15 cellular contexts compared by ENCODE assay signal in genomic region chr2:159758686-159759085, GRCh38. TPM values are rescaled to one million over a fixed set of nuclear protein-coding genes. Genes with fewer than 3 reads are reported as not detected.
DNase-seq lines count a peak whose midpoint lies in the region; ATAC-seq, FAIRE-seq and TF ChIP-seq lines count a peak whose summit lies in the region.
"Had no signal": no experiment of that assay in that cellular context is flagged by ENCODE, and none has a peak within 500 bp of the region (broad histone marks: within the 10 kb centered on the region; RNA-seq: fewer than 3 reads in every experiment).

No MANE protein-coding gene starts in this region.

- no peaks in the 10 kb centered on the region for H3K27me3 Mint-ChIP-seq in activated CD4-positive, alpha-beta memory T cell treated with anti-CD3 and anti-CD28 coated beads for 36 hours
- H3K27me3 Mint-ChIP-seq in activated CD4-positive, alpha-beta memory T cell treated with anti-CD3 and anti-CD28 coated beads, Interleukin-2, amount 10 ng/mL, durations not matched to agents 7 days and 5 days = no peaks in the 10 kb centered on the region
- H3K27me3 Mint-ChIP-seq: effector memory CD8-positive, alpha-beta T cell had no signal

- H3K4me3 ChIP-seq in keratinocyte (ENCODE audit: control insufficient read depth in 2 of 3, extremely low read depth in 1 of 3, insufficient read depth in 2 of 3, low read depth in 1 of 3, low read length in 3 of 3) (no peak overlapping the region), thyroid gland (replicated peaks in 1 of 3) (no peak overlapping the region)
- H3K4me3 ChIP-seq: body of pancreas, tibial nerve had no signal

- POLR2A ChIA-PET in activated CD4-positive, alpha-beta memory T cell treated with anti-CD3 and anti-CD28 coated beads for 36 hours (lab: Charles Lee) = interaction anchor here (0.6 kb wide), 1 partner anchor 10 kb away, joined by 4 read pairs; no protein-coding TSS in a partner anchor
- POLR2A ChIA-PET in activated CD4-positive, alpha-beta memory T cell treated with anti-CD3 and anti-CD28 coated beads, Interleukin-2, amount 10 ng/mL, durations not matched to agents 7 days and 5 days (lab: Charles Lee) = interaction anchor here (0.7 to 1.2 kb wide), 2 partner anchors 25 to 46 kb away, joined by 4 to 5 read pairs; partner anchors contain the start of gene MARCHF7

- TF ChIP-seq CTCF in keratinocyte (optimal IDR thresholded peaks at IDR 0.05 in 1 of 3, IDR thresholded peaks at IDR 0.05 in 1 of 3, conservative IDR thresholded peaks at IDR 0.05 in 1 of 3; ENCODE audit: extremely low read depth in 1 of 3, insufficient read depth in 2 of 3, low read length in 3 of 3) = no peak
- no peak for TF ChIP-seq CTCF in thyroid gland (IDR thresholded peaks at IDR 0.05)

- dilution Hi-C loops in keratinocyte (cut with MboI; ENCODE audit: extremely low pct_ligation_motif_present, low sequenced_read_pairs) = no loop called here

- peaks cover 31% of the 10 kb centered on the region for H3K36me3 Mint-ChIP-seq in activated CD4-positive, alpha-beta memory T cell treated with anti-CD3 and anti-CD28 coated beads for 36 hours
- peaks cover 48% of the 10 kb centered on the region for H3K36me3 Mint-ChIP-seq in activated CD4-positive, alpha-beta memory T cell treated with anti-CD3 and anti-CD28 coated beads, Interleukin-2, amount 10 ng/mL, durations not matched to agents 7 days and 5 days (ENCODE audit: low read depth)

- no peak overlapping the region for H3K9ac ChIP-seq in keratinocyte (ENCODE audit: control insufficient read depth, extremely low read depth, insufficient read depth, low read length)

- peaks cover 45% of the 10 kb centered on the region for H3K79me2 ChIP-seq in keratinocyte (ENCODE audit: control insufficient read depth, insufficient read depth, low read length)

- no peak overlapping the region for H3K4me2 ChIP-seq in keratinocyte (ENCODE audit: control insufficient read depth, extremely low read depth, insufficient read depth, low read depth, low read length)

- H3K4me1 Mint-ChIP-seq in activated CD4-positive, alpha-beta memory T cell treated with anti-CD3 and anti-CD28 coated beads for 36 hours (ENCODE audit: low read depth) = no peaks in the 10 kb centered on the region
- H3K4me1 Mint-ChIP-seq in activated CD4-positive, alpha-beta memory T cell treated with anti-CD3 and anti-CD28 coated beads, Interleukin-2, amount 10 ng/mL, durations not matched to agents 7 days and 5 days = peaks cover 5% of the 10 kb centered on the region

- no peaks in the 10 kb centered on the region for H3K9me3 Mint-ChIP-seq in activated CD4-positive, alpha-beta memory T cell treated with anti-CD3 and anti-CD28 coated beads for 36 hours
- no peaks in the 10 kb centered on the region for H3K9me3 Mint-ChIP-seq in activated CD4-positive, alpha-beta memory T cell treated with anti-CD3 and anti-CD28 coated beads, Interleukin-2, amount 10 ng/mL, durations not matched to agents 7 days and 5 days
- H3K9me3 Mint-ChIP-seq: effector memory CD8-positive, alpha-beta T cell had no signal

- intact Hi-C loops in activated CD4-positive, alpha-beta memory T cell treated with anti-CD3 and anti-CD28 coated beads for 36 hours (cut with micrococcal nuclease) = no loop called here
- intact Hi-C loops in thyroid gland (cut with DNase I) = no loop called here

- H3K27ac Mint-ChIP-seq in activated CD4-positive, alpha-beta memory T cell treated with anti-CD3 and anti-CD28 coated beads for 36 hours = peak overlapping the region; percentile 3
- no peak overlapping the region for H3K27ac Mint-ChIP-seq in activated CD4-positive, alpha-beta memory T cell treated with anti-CD3 and anti-CD28 coated beads, Interleukin-2, amount 10 ng/mL, durations not matched to agents 7 days and 5 days

- H2AFZ ChIP-seq in keratinocyte (ENCODE audit: control insufficient read depth, low read length) = no peak overlapping the region

- in situ Hi-C loops in KBM-7 (cut with MboI; ENCODE audit: low pct_unique_long_range_greater_than_20kb, low sequenced_read_pairs) = no loop called here

- H3K4me1 ChIP-seq in keratinocyte (ENCODE audit: control insufficient read depth, extremely low read depth, insufficient read depth, low read length) (peaks cover 20% of the 10 kb centered on the region), thyroid gland (peaks cover 13 to 41% of the 10 kb centered on the region in 2 donors)

- H3K9me3 ChIP-seq in keratinocyte (ENCODE audit: control insufficient read depth, low read depth, low read length) (no peaks in the 10 kb centered on the region), thyroid gland (no peaks in the 10 kb centered on the region)
- H3K9me3 ChIP-seq: body of pancreas, tibial nerve had no signal

- CTCF ChIA-PET in activated CD4-positive, alpha-beta memory T cell treated with anti-CD3 and anti-CD28 coated beads for 36 hours (lab: Charles Lee) = interaction anchor here (0.7 kb wide), 2 partner anchors 180 to 208 kb away, joined by 3 to 5 read pairs; no protein-coding TSS in a partner anchor
- CTCF ChIA-PET in activated CD4-positive, alpha-beta memory T cell treated with anti-CD3 and anti-CD28 coated beads, Interleukin-2, amount 10 ng/mL, durations not matched to agents 7 days and 5 days (lab: Charles Lee) = no interaction called here

- peaks cover 11 to 27% of the 10 kb centered on the region in 2 experiments for H3K36me3 ChIP-seq in keratinocyte (ENCODE audit: control insufficient read depth in 2 of 2, extremely low read depth in 1 of 2, insufficient read depth in 2 of 2, low read length in 2 of 2)
- H3K36me3 ChIP-seq in thyroid gland = no peaks in the 10 kb centered on the region

- no peak for TF ChIP-seq POLR2A in thyroid gland (IDR thresholded peaks at IDR 0.05)

- no peak for DNase-seq in activated CD4-positive, alpha-beta memory T cell treated with anti-CD3 and anti-CD28 coated beads for 36 hours
- DNase-seq in activated CD4-positive, alpha-beta memory T cell treated with anti-CD3 and anti-CD28 coated beads, Interleukin-2, amount 10 ng/mL, durations not matched to agents 7 days and 5 days = no peak
- peak; percentile 26 for DNase-seq in astrocyte of the hippocampus (ENCODE audit: low read depth, low spot score)
- no peak for DNase-seq in keratinocyte (ENCODE audit: low read depth, low spot score)
- no peak for DNase-seq in thyroid gland
- no peak for DNase-seq in KBM-7
- no peak for DNase-seq in activated CD8-positive, alpha-beta memory T cell treated with anti-CD3 and anti-CD28 coated beads, Interleukin-2, amount 50 U/mL, for 48 hours
- DNase-seq: 8988T; body of pancreas; effector memory CD8-positive, alpha-beta T cell; NCI-H146; OCI-M1 had no signal

- H3K4me3 Mint-ChIP-seq in activated CD4-positive, alpha-beta memory T cell treated with anti-CD3 and anti-CD28 coated beads for 36 hours = no peak overlapping the region
- no peak overlapping the region for H3K4me3 Mint-ChIP-seq in activated CD4-positive, alpha-beta memory T cell treated with anti-CD3 and anti-CD28 coated beads, Interleukin-2, amount 10 ng/mL, durations not matched to agents 7 days and 5 days
- H3K4me3 Mint-ChIP-seq: effector memory CD8-positive, alpha-beta T cell had no signal

- peak; percentile 76 for FAIRE-seq in keratinocyte (lab: Jason Lieb, UNC)
- FAIRE-seq: GM18507 had no signal

- no peak overlapping the region for H3K27ac ChIP-seq in keratinocyte (ENCODE audit: control insufficient read depth, insufficient read depth, low read length)
- peak overlapping the region; percentile 22 to 60 (median 54) for H3K27ac ChIP-seq in thyroid gland
- H3K27ac ChIP-seq: tibial nerve had no signal

- H4K20me1 ChIP-seq in keratinocyte (ENCODE audit: control insufficient read depth, extremely low read depth, insufficient read depth, low read length) = peaks cover 14% of the 10 kb centered on the region

- WGBS in thyroid gland, 2 donors = 45 to 56% methylated on average over 1 of the region's 1 CpG

- no peak for ATAC-seq in HG03196 (IDR thresholded peaks at IDR 0.05; ENCODE audit: unreplicated experiment)
- ATAC-seq: body of pancreas; effector memory CD8-positive, alpha-beta T cell had no signal

- H3K27me3 ChIP-seq in keratinocyte (ENCODE audit: control insufficient read depth, extremely low read depth, insufficient read depth, low read length) (no peaks in the 10 kb centered on the region), thyroid gland (no peaks in the 10 kb centered on the region)
- H3K27me3 ChIP-seq: body of pancreas, tibial nerve had no signal

- no peaks in the 10 kb centered on the region for H3K9me1 ChIP-seq in keratinocyte (ENCODE audit: control insufficient read depth, extremely low read depth, insufficient read depth, low read length)

RNA-seq across cellular contexts. Expression of gene CD302, which starts 39.3 kb away (rescaled TPM):
- total RNA-seq in activated CD4-positive, alpha-beta memory T cell treated with anti-CD3 and anti-CD28 coated beads for 36 hours = under 1 TPM; 0.55 to 0.56 TPM
- total RNA-seq in activated CD4-positive, alpha-beta memory T cell treated with anti-CD3 and anti-CD28 coated beads, Interleukin-2, amount 10 ng/mL, durations not matched to agents 7 days and 5 days = under 1 TPM; 0.40 to 0.50 TPM
- 0.08 to 0.48 TPM (median 0.20 TPM) in 3 replicates for polyA plus RNA-seq in keratinocyte
- not detected for polyA plus RNA-seq in keratinocyte (2011; ENCODE audit: low read depth)
- 0.04 and 0.07 TPM in 2 replicates for polyA plus RNA-seq in keratinocyte (2011; cell fraction: cytosol; rRNA removed)
- polyA plus RNA-seq in keratinocyte (2011; cell fraction: nucleus; rRNA removed) = 0.06 and 0.07 TPM in 2 replicates
- polyA plus RNA-seq in keratinocyte (2012; ENCODE audit: low replicate concordance) = 0.27 and 0.30 TPM in 2 replicates
- polyA minus RNA-seq in keratinocyte = 0.07 to 0.16 TPM in 2 of 3 replicates, not detected in the other
- polyA minus RNA-seq in keratinocyte (2011; cell fraction: cytosol; rRNA and poly(A)+ RNA removed) = not detected
- polyA minus RNA-seq in keratinocyte (2011; cell fraction: nucleus; rRNA and poly(A)+ RNA removed) = 0.16 TPM in 1 of 2 replicates, not detected in the other
- total RNA-seq in thyroid gland = 100 to 1,000 TPM in 1 of 4 donors, 10 to 100 TPM in 3; 64.4 to 122 (median 77.6) TPM

RNA-seq across cellular contexts. Expression of gene MARCHF7, which starts 46.4 kb away (rescaled TPM):
- 10 to 100 TPM; 84.0 to 86.7 TPM for total RNA-seq in activated CD4-positive, alpha-beta memory T cell treated with anti-CD3 and anti-CD28 coated beads for 36 hours
- 10 to 100 TPM; 92.2 to 98.0 TPM for total RNA-seq in activated CD4-positive, alpha-beta memory T cell treated with anti-CD3 and anti-CD28 coated beads, Interleukin-2, amount 10 ng/mL, durations not matched to agents 7 days and 5 days
- 52.0 to 89.4 TPM (median 52.9 TPM) in 3 replicates for polyA plus RNA-seq in keratinocyte
- polyA plus RNA-seq in keratinocyte (2011; ENCODE audit: low read depth) = 100.0 TPM
- 27.6 and 68.4 TPM in 2 replicates for polyA plus RNA-seq in keratinocyte (2011; cell fraction: cytosol; rRNA removed)
- polyA plus RNA-seq in keratinocyte (2011; cell fraction: nucleus; rRNA removed) = 90.1 and 127 TPM in 2 replicates
- polyA plus RNA-seq in keratinocyte (2012; ENCODE audit: low replicate concordance) = 69.9 and 70.9 TPM in 2 replicates
- 16.1 to 70.5 TPM (median 33.6 TPM) in 3 replicates for polyA minus RNA-seq in keratinocyte
- 44.9 TPM for polyA minus RNA-seq in keratinocyte (2011; cell fraction: cytosol; rRNA and poly(A)+ RNA removed)
- 58.0 and 123 TPM in 2 replicates for polyA minus RNA-seq in keratinocyte (2011; cell fraction: nucleus; rRNA and poly(A)+ RNA removed)
- total RNA-seq in thyroid gland = 100 to 1,000 TPM; 105 to 203 (median 132) TPM

Comparison
In these comparisons a context has a peak if more than half of its experiments do, and no peak if none do; other contexts are left out.
1. RNA of gene CD302, which starts 39.3 kb away (total RNA-seq): 64.4 to 122 TPM in thyroid gland; 0.55 to 0.56 TPM in activated CD4-positive, alpha-beta memory T cell treated with anti-CD3 and anti-CD28 coated beads for 36 hours and 0.40 to 0.50 TPM in activated CD4-positive, alpha-beta memory T cell treated with anti-CD3 and anti-CD28 coated beads, Interleukin-2, amount 10 ng/mL, durations not matched to agents 7 days and 5 days; every median in the first group is over 10 times any median in the second.